ENCODE assay signal across 23 cellular contexts in the genomic region with DNA sequence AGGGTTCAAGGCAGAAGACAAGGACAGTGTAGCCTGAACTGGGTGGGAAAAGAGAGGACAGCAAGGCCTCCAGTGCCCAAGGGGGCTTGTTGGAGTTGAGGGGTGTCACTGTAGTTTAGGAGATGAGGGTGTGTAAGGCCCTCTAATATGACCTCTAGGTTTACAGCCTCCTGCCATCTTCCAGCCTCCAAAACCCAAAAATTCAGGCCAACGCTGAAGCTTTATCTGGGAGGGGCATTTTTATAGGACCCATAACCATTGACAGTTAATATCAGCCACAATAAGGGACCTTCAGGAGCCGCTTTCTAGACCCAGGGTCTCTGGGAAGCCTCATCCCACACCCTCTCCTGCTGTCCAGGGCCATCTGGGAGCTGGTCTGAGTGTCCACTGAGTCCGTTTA. TPM values are rescaled to one million over a fixed set of nuclear protein-coding genes. Genes with fewer than 3 reads are reported as not detected.
A peak's percentile ranks its signal among the peaks of the same experiment; 100 is the strongest.
DNase-seq lines count a peak whose midpoint lies in the region; ATAC-seq and TF ChIP-seq lines count a peak whose summit lies in the region.
"Had no signal": no experiment of that assay in that cellular context is flagged by ENCODE, and none has a peak within 500 bp of the region (broad histone marks: within the 10 kb centered on the region; RNA-seq: fewer than 3 reads in every experiment).

No MANE protein-coding gene starts in this region.

- TF ChIP-seq CTCF in activated CD8-positive, alpha-beta T cell treated with anti-CD3 and anti-CD28 coated beads for 36 hours (IDR thresholded peaks at IDR 0.05), result no peak
- TF ChIP-seq CTCF in psoas muscle (IDR thresholded peaks at IDR 0.05), result no peak

- peaks cover 0 to 10% (median 2%) of the 10 kb centered on the region in 3 donors for H3K27me3 ChIP-seq in psoas muscle (ENCODE audit: insufficient read depth in 3 of 3, low read length in 2 of 3)

- no peak for ATAC-seq in activated CD8-positive, alpha-beta T cell treated with anti-CD3 and anti-CD28 coated beads for 36 hours
- no peak for ATAC-seq in activated CD8-positive, alpha-beta T cell treated with anti-CD3 and anti-CD28 coated beads, Interleukin-2, amount 10 ng/mL, durations not matched to agents 7 days and 5 days
- no peak for ATAC-seq in psoas muscle
- no peak for ATAC-seq in HG03378 (IDR thresholded peaks at IDR 0.05; ENCODE audit: unreplicated experiment)

- H3K4me1 Mint-ChIP-seq in activated CD8-positive, alpha-beta T cell treated with anti-CD3 and anti-CD28 coated beads for 36 hours (ENCODE audit: low read depth), result peaks cover 18% of the 10 kb centered on the region
- peaks cover 39% of the 10 kb centered on the region for H3K4me1 Mint-ChIP-seq in activated CD8-positive, alpha-beta T cell treated with anti-CD3 and anti-CD28 coated beads, Interleukin-2, amount 10 ng/mL, durations not matched to agents 7 days and 5 days (ENCODE audit: low read depth)
- peaks cover 10 to 19% (median 13%) of the 10 kb centered on the region in 3 donors for H3K4me1 Mint-ChIP-seq in IgD-negative memory B cell
- H3K4me1 Mint-ChIP-seq in dendritic cell treated with granulocyte-macrophage colony-stimulating factor and Interleukin-4, amounts not matched to agents 40 ng/mL and 50 ng/mL, for 4 days (ENCODE audit: low read depth), result peaks cover 70% of the 10 kb centered on the region

- peaks cover 7% of the 10 kb centered on the region for H3K9me3 Mint-ChIP-seq in activated CD8-positive, alpha-beta T cell treated with anti-CD3 and anti-CD28 coated beads for 36 hours
- H3K9me3 Mint-ChIP-seq in activated CD8-positive, alpha-beta T cell treated with anti-CD3 and anti-CD28 coated beads, Interleukin-2, amount 10 ng/mL, durations not matched to agents 7 days and 5 days (ENCODE audit: insufficient read depth), result peaks cover 11% of the 10 kb centered on the region
- peaks cover 0 to 9% (median 0%) of the 10 kb centered on the region in 3 donors for H3K9me3 Mint-ChIP-seq in IgD-negative memory B cell
- H3K9me3 Mint-ChIP-seq in dendritic cell treated with granulocyte-macrophage colony-stimulating factor and Interleukin-4, amounts not matched to agents 40 ng/mL and 50 ng/mL, for 4 days, result peaks cover 7% of the 10 kb centered on the region

- no peaks in the 10 kb centered on the region for H3K36me3 Mint-ChIP-seq in activated CD8-positive, alpha-beta T cell treated with anti-CD3 and anti-CD28 coated beads for 36 hours (ENCODE audit: low read depth)
- H3K36me3 Mint-ChIP-seq in activated CD8-positive, alpha-beta T cell treated with anti-CD3 and anti-CD28 coated beads, Interleukin-2, amount 10 ng/mL, durations not matched to agents 7 days and 5 days (ENCODE audit: low read depth), result peaks cover 13% of the 10 kb centered on the region
- H3K36me3 Mint-ChIP-seq in IgD-negative memory B cell, result no peaks in the 10 kb centered on the region
- H3K36me3 Mint-ChIP-seq in dendritic cell treated with granulocyte-macrophage colony-stimulating factor and Interleukin-4, amounts not matched to agents 40 ng/mL and 50 ng/mL, for 4 days (ENCODE audit: low read depth), result peaks cover 6% of the 10 kb centered on the region

- WGBS in psoas muscle, 3 donors, result 87 to 98% (median 89%) methylated on average over 3 of the region's 3 CpGs

- H3K9me3 ChIP-seq in psoas muscle, result no peaks in the 10 kb centered on the region
- H3K9me3 ChIP-seq: upper lobe of right lung had no signal

- CTCF ChIA-PET in activated CD8-positive, alpha-beta T cell treated with anti-CD3 and anti-CD28 coated beads for 36 hours (lab: Charles Lee), result interaction anchor here (0.8 to 9.0 kb wide), 9 partner anchors 15 to 137 kb away, joined by 3 to 67 read pairs (median 5); partner anchors contain the start of genes CALR and SYCE2
- CTCF ChIA-PET in activated CD8-positive, alpha-beta T cell treated with anti-CD3 and anti-CD28 coated beads, Interleukin-2, amount 10 ng/mL, durations not matched to agents 7 days and 5 days (lab: Charles Lee), result interaction anchor here (1.0 to 6.6 kb wide), 11 partner anchors 13 to 126 kb away, joined by 3 to 121 read pairs (median 7); partner anchors contain the start of genes CALR, DAND5 and RNASEH2A

- H3K27ac Mint-ChIP-seq in activated CD8-positive, alpha-beta T cell treated with anti-CD3 and anti-CD28 coated beads for 36 hours, result no peak overlapping the region
- H3K27ac Mint-ChIP-seq in activated CD8-positive, alpha-beta T cell treated with anti-CD3 and anti-CD28 coated beads, Interleukin-2, amount 10 ng/mL, durations not matched to agents 7 days and 5 days, result no peak overlapping the region
- peak overlapping the region in 1 of 3 donors; percentile 98 for H3K27ac Mint-ChIP-seq in IgD-negative memory B cell
- H3K27ac Mint-ChIP-seq in dendritic cell treated with granulocyte-macrophage colony-stimulating factor and Interleukin-4, amounts not matched to agents 40 ng/mL and 50 ng/mL, for 4 days, result peak overlapping the region; percentile 97

- peak overlapping the region; percentile 65 for H3K27ac ChIP-seq in psoas muscle
- H3K27ac ChIP-seq: right atrium auricular region, upper lobe of right lung had no signal

- H3K4me3 ChIP-seq in psoas muscle, result no peak overlapping the region

- POLR2A ChIA-PET in activated CD8-positive, alpha-beta T cell treated with anti-CD3 and anti-CD28 coated beads for 36 hours (lab: Charles Lee), result interaction anchor here (0.9 to 2.3 kb wide), 7 partner anchors 8 to 162 kb away, joined by 3 to 8 read pairs (median 7); partner anchors contain the start of gene SYCE2
- POLR2A ChIA-PET in activated CD8-positive, alpha-beta T cell treated with anti-CD3 and anti-CD28 coated beads, Interleukin-2, amount 10 ng/mL, durations not matched to agents 7 days and 5 days (lab: Charles Lee), result interaction anchor here (0.6 to 1.7 kb wide), 6 partner anchors 8 to 161 kb away, joined by 3 to 8 read pairs (median 5); partner anchors contain the start of gene TNPO2

- intact Hi-C loops in activated CD8-positive, alpha-beta T cell treated with anti-CD3 and anti-CD28 coated beads for 36 hours (cut with micrococcal nuclease), result loop anchor here (10.0 kb wide), 1 partner anchor 51 kb away; the partner anchor contains the start of genes CALR and FARSA
- intact Hi-C loops in dendritic cell treated with granulocyte-macrophage colony-stimulating factor and Interleukin-4, amounts not matched to agents 40 ng/mL and 50 ng/mL, for 4 days (cut with micrococcal nuclease), result loop anchor here (2.0 kb wide), 1 partner anchor 81 kb away; no protein-coding TSS in a partner anchor
- intact Hi-C loops in psoas muscle (cut with DNase I), result no loop called here

- no peak for DNase-seq in activated CD8-positive, alpha-beta T cell treated with anti-CD3 and anti-CD28 coated beads for 36 hours
- no peak for DNase-seq in activated CD8-positive, alpha-beta T cell treated with anti-CD3 and anti-CD28 coated beads, Interleukin-2, amount 10 ng/mL, durations not matched to agents 7 days and 5 days
- DNase-seq in psoas muscle, result no peak
- no peak for DNase-seq in GM19240 (ENCODE audit: insufficient read length, low spot score)
- DNase-seq in amniotic stem cell (lab: John Stamatoyannopoulos, UW), result no peak
- DNase-seq: ACHN; activated gamma-delta T cell treated with Interleukin-2 at 50 U/mL for 16 hours; CD4-positive, alpha-beta memory T cell; DMS79; H7; hippocampal formation; KBM-7; NCI-H187 treated with DMSO at 0.1 percent for 48 hours; NCI-H345; stomach; SW 1271; upper lobe of right lung had no signal

- no peaks in the 10 kb centered on the region for H3K27me3 Mint-ChIP-seq in activated CD8-positive, alpha-beta T cell treated with anti-CD3 and anti-CD28 coated beads for 36 hours
- H3K27me3 Mint-ChIP-seq in activated CD8-positive, alpha-beta T cell treated with anti-CD3 and anti-CD28 coated beads, Interleukin-2, amount 10 ng/mL, durations not matched to agents 7 days and 5 days (ENCODE audit: low read depth), result peaks cover 3% of the 10 kb centered on the region
- no peaks in the 10 kb centered on the region for H3K27me3 Mint-ChIP-seq in IgD-negative memory B cell
- H3K27me3 Mint-ChIP-seq in dendritic cell treated with granulocyte-macrophage colony-stimulating factor and Interleukin-4, amounts not matched to agents 40 ng/mL and 50 ng/mL, for 4 days, result peaks cover 15% of the 10 kb centered on the region
- H3K27me3 Mint-ChIP-seq: CD4-positive, alpha-beta memory T cell had no signal

- peaks cover 15% of the 10 kb centered on the region for H3K4me1 ChIP-seq in psoas muscle

- H3K36me3 ChIP-seq in psoas muscle (ENCODE audit: insufficient read depth in 1 of 2, low read depth in 1 of 2), result no peaks in the 10 kb centered on the region
- H3K36me3 ChIP-seq: right atrium auricular region, stomach, upper lobe of right lung had no signal

- peak overlapping the region; percentile 86 for H3K4me3 Mint-ChIP-seq in activated CD8-positive, alpha-beta T cell treated with anti-CD3 and anti-CD28 coated beads for 36 hours
- H3K4me3 Mint-ChIP-seq in activated CD8-positive, alpha-beta T cell treated with anti-CD3 and anti-CD28 coated beads, Interleukin-2, amount 10 ng/mL, durations not matched to agents 7 days and 5 days, result no peak overlapping the region
- peak overlapping the region in 3 of 4 donors; percentile 16 to 92 (median 49) for H3K4me3 Mint-ChIP-seq in IgD-negative memory B cell
- no peak overlapping the region for H3K4me3 Mint-ChIP-seq in dendritic cell treated with granulocyte-macrophage colony-stimulating factor and Interleukin-4, amounts not matched to agents 40 ng/mL and 50 ng/mL, for 4 days

RNA-seq across cellular contexts. Expression of gene KLF1, which starts 2.8 kb away (rescaled TPM):
- under 1 TPM; 0.32 to 0.38 TPM for total RNA-seq in activated CD8-positive, alpha-beta T cell treated with anti-CD3 and anti-CD28 coated beads for 36 hours
- under 1 TPM in 1 of 2 experiments, not detected in 1; 0.21 TPM for total RNA-seq in activated CD8-positive, alpha-beta T cell treated with anti-CD3 and anti-CD28 coated beads, Interleukin-2, amount 10 ng/mL, durations not matched to agents 7 days and 5 days
- polyA plus RNA-seq in IgD-negative memory B cell (not detected), psoas muscle (under 1 TPM in 1 of 3 donors, not detected in 2; 0.18 TPM)
- total RNA-seq in psoas muscle, result under 1 TPM in 2 of 4 donors, not detected in 2; 0.34 to 0.37 TPM
- total RNA-seq: CD4-positive, alpha-beta memory T cell; endothelial cell of umbilical vein; mesenteric fat pad; upper lobe of right lung had no signal
- polyA plus RNA-seq: CD4-positive, alpha-beta memory T cell; endothelial cell of umbilical vein had no signal

RNA-seq across cellular contexts. Expression of gene DNASE2, which starts 3.0 kb away (rescaled TPM):
- 10 to 100 TPM; 22.3 to 26.1 TPM for total RNA-seq in activated CD8-positive, alpha-beta T cell treated with anti-CD3 and anti-CD28 coated beads for 36 hours
- total RNA-seq in activated CD8-positive, alpha-beta T cell treated with anti-CD3 and anti-CD28 coated beads, Interleukin-2, amount 10 ng/mL, durations not matched to agents 7 days and 5 days, result 10 to 100 TPM; 26.1 to 27.4 TPM
- polyA plus RNA-seq in IgD-negative memory B cell (49.6 TPM), psoas muscle (10 to 100 TPM in 1 of 3 donors, 1 to 10 TPM in 2; 5.9 to 14.8 (median 7.5) TPM)
- total RNA-seq in psoas muscle, result 10 to 100 TPM in 2 of 4 donors, 1 to 10 TPM in 2; 5.5 to 23.0 (median 13.1) TPM

RNA-seq across cellular contexts. Expression of gene GCDH, which starts 6.8 kb away (rescaled TPM):
- 10 to 100 TPM; 37.5 to 43.8 TPM for total RNA-seq in activated CD8-positive, alpha-beta T cell treated with anti-CD3 and anti-CD28 coated beads for 36 hours
- 10 to 100 TPM; 39.5 to 42.5 TPM for total RNA-seq in activated CD8-positive, alpha-beta T cell treated with anti-CD3 and anti-CD28 coated beads, Interleukin-2, amount 10 ng/mL, durations not matched to agents 7 days and 5 days
- 13.5 TPM for polyA plus RNA-seq in IgD-negative memory B cell
- 10 to 100 TPM; 18.9 to 45.2 (median 31.2) TPM for total RNA-seq in psoas muscle
- 10 to 100 TPM; 21.1 to 28.8 (median 21.9) TPM for polyA plus RNA-seq in psoas muscle

RNA-seq across cellular contexts. Expression of gene SYCE2, which starts 34.9 kb away (rescaled TPM):
- total RNA-seq in activated CD8-positive, alpha-beta T cell treated with anti-CD3 and anti-CD28 coated beads for 36 hours, result 1 to 10 TPM; 3.0 to 4.4 TPM
- total RNA-seq in activated CD8-positive, alpha-beta T cell treated with anti-CD3 and anti-CD28 coated beads, Interleukin-2, amount 10 ng/mL, durations not matched to agents 7 days and 5 days, result 1 to 10 TPM; 3.4 to 3.9 TPM
- polyA plus RNA-seq in IgD-negative memory B cell (not detected), psoas muscle (under 1 TPM in 1 of 3 donors, not detected in 2; 0.05 TPM)
- total RNA-seq in psoas muscle, result not detected
- total RNA-seq: mesenteric fat pad, right atrium auricular region, stomach, upper lobe of right lung had no signal
- polyA plus RNA-seq: CD4-positive, alpha-beta memory T cell had no signal

RNA-seq across cellular contexts. Expression of gene MAST1, which starts 45.9 kb away (rescaled TPM):
- 1 to 10 TPM; 2.4 to 3.0 TPM for total RNA-seq in activated CD8-positive, alpha-beta T cell treated with anti-CD3 and anti-CD28 coated beads for 36 hours
- 1 to 10 TPM in 1 of 2 experiments, under 1 TPM in 1; 0.89 to 1.3 TPM for total RNA-seq in activated CD8-positive, alpha-beta T cell treated with anti-CD3 and anti-CD28 coated beads, Interleukin-2, amount 10 ng/mL, durations not matched to agents 7 days and 5 days
- polyA plus RNA-seq in IgD-negative memory B cell (1.2 TPM), psoas muscle (under 1 TPM; 0.09 to 0.13 (median 0.10) TPM)
- total RNA-seq in psoas muscle, result not detected
- total RNA-seq: CD4-positive, alpha-beta memory T cell; right atrium auricular region; upper lobe of right lung had no signal

Comparison
In these comparisons a context has a peak if more than half of its experiments do, and no peak if none do; other contexts are left out.
1. H3K4me3 Mint-ChIP-seq: peak in activated CD8-positive, alpha-beta T cell treated with anti-CD3 and anti-CD28 coated beads for 36 hours (single experiment) and IgD-negative memory B cell (3 of 4); none in activated CD8-positive, alpha-beta T cell treated with anti-CD3 and anti-CD28 coated beads, Interleukin-2, amount 10 ng/mL, durations not matched to agents 7 days and 5 days (single experiment) and dendritic cell treated with granulocyte-macrophage colony-stimulating factor and Interleukin-4, amounts not matched to agents 40 ng/mL and 50 ng/mL, for 4 days (single experiment).
2. intact Hi-C loops: an anchor here in activated CD8-positive, alpha-beta T cell treated with anti-CD3 and anti-CD28 coated beads for 36 hours (10.0 kb wide) and dendritic cell treated with granulocyte-macrophage colony-stimulating factor and Interleukin-4, amounts not matched to agents 40 ng/mL and 50 ng/mL, for 4 days (2.0 kb wide); none called in psoas muscle.